ENCODE assay signal across 8 cellular contexts in genomic region chr12:24719293-24719721, GRCh38.
DNase-seq lines count a peak whose midpoint lies in the region; ATAC-seq, FAIRE-seq and TF ChIP-seq lines count a peak whose summit lies in the region.

No MANE protein-coding gene starts in this region.

- H3K27me3 Mint-ChIP-seq in activated naive CD8-positive, alpha-beta T cell = peaks cover 2% of the 10 kb centered on the region
- no peaks in the 10 kb centered on the region for H3K27me3 Mint-ChIP-seq in nephron progenitor cell (ENCODE audit: low read depth, poor library complexity)

- no peak for TF ChIP-seq CTCF in right lobe of liver (IDR thresholded peaks at IDR 0.05)
- TF ChIP-seq CTCF in nephron progenitor cell (IDR thresholded peaks at IDR 0.05) = no peak
- no peak for TF ChIP-seq CTCF in pancreas (IDR thresholded peaks at IDR 0.05)

- no peaks in the 10 kb centered on the region for H3K4me1 ChIP-seq in right lobe of liver
- no peaks in the 10 kb centered on the region for H3K4me1 ChIP-seq in pancreas

- no peaks in the 10 kb centered on the region for H3K36me3 Mint-ChIP-seq in activated naive CD8-positive, alpha-beta T cell
- H3K36me3 Mint-ChIP-seq in nephron progenitor cell (ENCODE audit: low read depth) = peaks cover 4% of the 10 kb centered on the region

- no peak for FAIRE-seq in pancreas (lab: Jason Lieb, UNC)

- ATAC-seq in HG03342 (IDR thresholded peaks at IDR 0.05; ENCODE audit: unreplicated experiment) = peak; percentile 92
- no peak for ATAC-seq in right lobe of liver
- no peak for ATAC-seq in pancreas

- H3K27me3 ChIP-seq in right lobe of liver (no peaks in the 10 kb centered on the region), pancreas (no peaks in the 10 kb centered on the region)

- H3K4me3 Mint-ChIP-seq in activated naive CD8-positive, alpha-beta T cell = peak overlapping the region; percentile 28
- no peak overlapping the region for H3K4me3 Mint-ChIP-seq in nephron progenitor cell

- no peak for TF ChIP-seq POLR2A in right lobe of liver (IDR thresholded peaks at IDR 0.05)

- H3K4me1 Mint-ChIP-seq in activated naive CD8-positive, alpha-beta T cell (ENCODE audit: low read depth) = peaks cover 18% of the 10 kb centered on the region
- peaks cover 7% of the 10 kb centered on the region for H3K4me1 Mint-ChIP-seq in nephron progenitor cell

- peaks cover 3% of the 10 kb centered on the region for H3K9me3 Mint-ChIP-seq in activated naive CD8-positive, alpha-beta T cell (ENCODE audit: low read depth)
- H3K9me3 Mint-ChIP-seq in nephron progenitor cell = peaks cover 22% of the 10 kb centered on the region

- H3K27ac ChIP-seq in right lobe of liver = no peak overlapping the region
- H3K27ac ChIP-seq in pancreas = no peak overlapping the region

- WGBS in right lobe of liver (ENCODE audit: insufficient coverage, low coverage, low lambda C conversion rate, missing lambda C conversion rate) = 23% methylated on average over 1 of the region's 1 CpG
- WGBS in pancreas, 2 donors = 41 to 43% methylated on average over 1 of the region's 1 CpG

- H3K36me3 ChIP-seq in right lobe of liver (no peaks in the 10 kb centered on the region), pancreas (no peaks in the 10 kb centered on the region)

- intact Hi-C loops in right lobe of liver (cut with DNase I) = no loop called here
- intact Hi-C loops in pancreas (cut with DNase I) = no loop called here

- DNase-seq in activated CD4-positive, alpha-beta T cell treated with anti-CD3 and anti-CD28 coated beads for 4 hours = peak; percentile 6 to 9
- no peak for DNase-seq in activated CD4-positive, alpha-beta T cell treated with anti-CD3 and anti-CD28 coated beads for 1 hour
- peak; percentile 20 to 38 (median 36) for DNase-seq in stimulated activated CD4-positive, alpha-beta T cell treated with anti-CD3 and anti-CD28 coated beads, TNF-alpha, amount 100 ng/mL, for 48 hours (ENCODE audit: low read depth in 3 of 3)
- DNase-seq in right lobe of liver (no peak), nephron progenitor cell (no peak), pancreas (no peak)

- H3K27ac Mint-ChIP-seq in activated naive CD8-positive, alpha-beta T cell = peak overlapping the region; percentile 72
- no peak overlapping the region for H3K27ac Mint-ChIP-seq in nephron progenitor cell

- H3K9me3 ChIP-seq in right lobe of liver (no peaks in the 10 kb centered on the region), pancreas (no peaks in the 10 kb centered on the region)

- no peak overlapping the region for H3K4me3 ChIP-seq in right lobe of liver
- no peak overlapping the region for H3K4me3 ChIP-seq in pancreas

Comparison
In these comparisons a context has a peak if more than half of its experiments do, and no peak if none do; other contexts are left out.
1. DNase-seq: peak in activated CD4-positive, alpha-beta T cell treated with anti-CD3 and anti-CD28 coated beads for 4 hours (2 of 2) and stimulated activated CD4-positive, alpha-beta T cell treated with anti-CD3 and anti-CD28 coated beads, TNF-alpha, amount 100 ng/mL, for 48 hours (3 of 3); none in activated CD4-positive, alpha-beta T cell treated with anti-CD3 and anti-CD28 coated beads for 1 hour (single experiment), right lobe of liver (0 of 3), nephron progenitor cell (single experiment) and pancreas (0 of 6).